1 cellular context compared by ENCODE assay signal in the genomic region with DNA sequence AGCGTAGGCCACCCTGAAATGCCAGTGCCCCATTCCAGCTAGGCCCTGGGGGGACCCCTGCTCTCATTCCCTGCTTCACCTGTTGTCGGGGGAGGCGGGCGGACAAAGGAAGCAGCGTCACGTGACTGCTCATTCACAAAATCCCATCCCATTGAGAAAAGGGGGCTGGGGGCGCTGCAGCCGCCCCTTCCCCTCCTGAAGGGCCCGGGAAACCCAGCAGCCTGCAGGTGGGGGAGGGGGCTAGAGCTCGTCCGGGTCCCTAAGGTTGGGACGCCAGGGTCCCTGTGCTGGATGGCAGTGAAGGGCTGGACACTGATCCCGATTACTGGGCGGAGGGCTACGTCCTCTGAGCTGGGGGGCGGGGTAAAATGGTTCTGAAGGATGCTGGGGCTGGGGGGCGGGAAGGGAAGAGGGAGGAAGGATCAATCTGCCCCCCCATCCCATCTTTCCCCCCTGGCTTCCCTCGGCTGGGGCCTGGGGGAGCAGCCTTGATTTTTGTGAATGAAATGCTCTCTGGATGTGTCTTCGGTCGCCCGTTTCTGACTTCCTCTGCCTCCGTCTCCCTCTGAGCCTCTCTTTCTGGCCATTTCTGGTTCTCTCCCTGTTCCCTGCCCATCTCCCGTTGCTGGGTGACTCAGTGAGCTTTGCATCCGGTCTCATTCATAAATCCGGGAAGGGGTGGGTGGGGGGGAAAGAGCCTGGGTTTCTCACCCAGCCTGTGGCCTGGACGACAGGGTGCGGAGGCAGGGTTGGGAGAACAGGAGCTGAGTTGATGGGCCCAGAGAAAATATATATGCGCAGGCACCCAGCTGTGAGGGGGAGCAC.
TF ChIP-seq lines count a peak whose summit lies in the region.

No MANE protein-coding gene starts in this region.

TF ChIP-seq in HepG2, 621 proteins besides CTCF, POLR2A, EP300 and RAD21 (continued from another document):
- TF ChIP-seq, protein P1, sequence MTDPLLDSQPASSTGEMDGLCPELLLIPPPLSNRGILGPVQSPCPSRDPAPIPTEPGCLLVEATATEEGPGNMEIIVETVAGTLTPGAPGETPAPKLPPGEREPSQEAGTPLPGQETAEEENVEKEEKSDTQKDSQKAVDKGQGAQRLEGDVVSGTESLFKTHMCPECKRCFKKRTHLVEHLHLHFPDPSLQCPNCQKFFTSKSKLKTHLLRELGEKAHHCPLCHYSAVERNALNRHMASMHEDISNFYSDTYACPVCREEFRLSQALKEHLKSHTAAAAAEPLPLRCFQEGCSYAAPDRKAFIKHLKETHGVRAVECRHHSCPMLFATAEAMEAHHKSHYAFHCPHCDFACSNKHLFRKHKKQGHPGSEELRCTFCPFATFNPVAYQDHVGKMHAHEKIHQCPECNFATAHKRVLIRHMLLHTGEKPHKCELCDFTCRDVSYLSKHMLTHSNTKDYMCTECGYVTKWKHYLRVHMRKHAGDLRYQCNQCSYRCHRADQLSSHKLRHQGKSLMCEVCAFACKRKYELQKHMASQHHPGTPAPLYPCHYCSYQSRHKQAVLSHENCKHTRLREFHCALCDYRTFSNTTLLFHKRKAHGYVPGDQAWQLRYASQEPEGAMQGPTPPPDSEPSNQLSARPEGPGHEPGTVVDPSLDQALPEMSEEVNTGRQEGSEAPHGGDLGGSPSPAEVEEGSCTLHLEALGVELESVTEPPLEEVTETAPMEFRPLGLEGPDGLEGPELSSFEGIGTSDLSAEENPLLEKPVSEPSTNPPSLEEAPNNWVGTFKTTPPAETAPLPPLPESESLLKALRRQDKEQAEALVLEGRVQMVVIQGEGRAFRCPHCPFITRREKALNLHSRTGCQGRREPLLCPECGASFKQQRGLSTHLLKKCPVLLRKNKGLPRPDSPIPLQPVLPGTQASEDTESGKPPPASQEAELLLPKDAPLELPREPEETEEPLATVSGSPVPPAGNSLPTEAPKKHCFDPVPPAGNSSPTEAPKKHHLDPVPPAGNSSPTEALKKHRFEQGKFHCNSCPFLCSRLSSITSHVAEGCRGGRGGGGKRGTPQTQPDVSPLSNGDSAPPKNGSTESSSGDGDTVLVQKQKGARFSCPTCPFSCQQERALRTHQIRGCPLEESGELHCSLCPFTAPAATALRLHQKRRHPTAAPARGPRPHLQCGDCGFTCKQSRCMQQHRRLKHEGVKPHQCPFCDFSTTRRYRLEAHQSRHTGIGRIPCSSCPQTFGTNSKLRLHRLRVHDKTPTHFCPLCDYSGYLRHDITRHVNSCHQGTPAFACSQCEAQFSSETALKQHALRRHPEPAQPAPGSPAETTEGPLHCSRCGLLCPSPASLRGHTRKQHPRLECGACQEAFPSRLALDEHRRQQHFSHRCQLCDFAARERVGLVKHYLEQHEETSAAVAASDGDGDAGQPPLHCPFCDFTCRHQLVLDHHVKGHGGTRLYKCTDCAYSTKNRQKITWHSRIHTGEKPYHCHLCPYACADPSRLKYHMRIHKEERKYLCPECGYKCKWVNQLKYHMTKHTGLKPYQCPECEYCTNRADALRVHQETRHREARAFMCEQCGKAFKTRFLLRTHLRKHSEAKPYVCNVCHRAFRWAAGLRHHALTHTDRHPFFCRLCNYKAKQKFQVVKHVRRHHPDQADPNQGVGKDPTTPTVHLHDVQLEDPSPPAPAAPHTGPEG (CRISPR knock-in tag; IDR thresholded peaks at IDR 0.05) = no peak
- TF ChIP-seq, protein P2, sequence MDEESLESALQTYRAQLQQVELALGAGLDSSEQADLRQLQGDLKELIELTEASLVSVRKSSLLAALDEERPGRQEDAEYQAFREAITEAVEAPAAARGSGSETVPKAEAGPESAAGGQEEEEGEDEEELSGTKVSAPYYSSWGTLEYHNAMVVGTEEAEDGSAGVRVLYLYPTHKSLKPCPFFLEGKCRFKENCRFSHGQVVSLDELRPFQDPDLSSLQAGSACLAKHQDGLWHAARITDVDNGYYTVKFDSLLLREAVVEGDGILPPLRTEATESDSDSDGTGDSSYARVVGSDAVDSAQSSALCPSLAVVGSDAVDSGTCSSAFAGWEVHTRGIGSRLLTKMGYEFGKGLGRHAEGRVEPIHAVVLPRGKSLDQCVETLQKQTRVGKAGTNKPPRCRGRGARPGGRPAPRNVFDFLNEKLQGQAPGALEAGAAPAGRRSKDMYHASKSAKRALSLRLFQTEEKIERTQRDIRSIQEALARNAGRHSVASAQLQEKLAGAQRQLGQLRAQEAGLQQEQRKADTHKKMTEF (CRISPR knock-in tag; IDR thresholded peaks at IDR 0.05) = no peak
- TF ChIP-seq RAD51 (IDR thresholded peaks at IDR 0.05; ENCODE audit: borderline replicate concordance) = peak; percentile 63; the same call in 1 of the 2 replicates
- peak; percentile 44; the same call in 1 of the 2 replicates for TF ChIP-seq BHLHE40 (IDR thresholded peaks at IDR 0.05; ENCODE audit: low read length)
